In the genomic region with DNA sequence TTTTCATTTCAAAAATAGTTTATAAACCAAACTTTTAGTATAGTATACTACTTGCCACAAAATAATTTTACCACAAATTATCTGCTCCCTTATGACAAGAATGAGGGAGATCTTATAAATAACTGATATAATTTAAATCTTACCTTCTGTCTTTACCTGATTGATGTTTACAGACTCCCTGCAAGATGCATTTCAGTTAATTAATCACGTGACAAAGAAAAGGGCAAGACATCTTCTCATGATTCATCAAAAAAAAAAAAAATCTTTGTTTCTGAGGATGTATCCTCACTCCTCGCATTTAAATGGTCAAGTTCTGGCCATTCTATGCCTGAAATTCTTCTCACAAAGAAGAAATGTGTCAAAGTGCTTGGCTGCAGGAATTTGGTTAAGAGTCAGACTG, we compare ENCODE assay signal across 9 cellular contexts. TPM values are rescaled to one million over a fixed set of nuclear protein-coding genes. Genes with fewer than 3 reads are reported as not detected.
"Had no signal": no experiment of that assay in that cellular context is flagged by ENCODE, and none has a peak within 500 bp of the region (broad histone marks: within the 10 kb centered on the region; RNA-seq: fewer than 3 reads in every experiment).

No MANE protein-coding gene starts in this region.

- H3K27ac ChIP-seq: GM23248, HL-60 had no signal

- H3K4me3 ChIP-seq: GM23248, HAP-1 had no signal

- DNase-seq: GM23248, GOT3, H7, HFFc6, IMR-90, KBM-7 had no signal

- H3K36me3 ChIP-seq: HAP-1 had no signal

- H3K9me3 ChIP-seq: HAP-1 had no signal

- H3K4me1 ChIP-seq: HAP-1 had no signal

- ATAC-seq: HCT116 had no signal

- H3K9ac ChIP-seq: GM23248 had no signal

- H2AFZ ChIP-seq: GM23248 had no signal

RNA-seq across cellular contexts. Expression of gene TFEC, which starts 2.3 kb away (rescaled TPM):
- total RNA-seq: GM23248, H7 had no signal
- polyA plus RNA-seq: GM23248 had no signal
